ENCODE assay signal across 1 cellular context in the genomic region with DNA sequence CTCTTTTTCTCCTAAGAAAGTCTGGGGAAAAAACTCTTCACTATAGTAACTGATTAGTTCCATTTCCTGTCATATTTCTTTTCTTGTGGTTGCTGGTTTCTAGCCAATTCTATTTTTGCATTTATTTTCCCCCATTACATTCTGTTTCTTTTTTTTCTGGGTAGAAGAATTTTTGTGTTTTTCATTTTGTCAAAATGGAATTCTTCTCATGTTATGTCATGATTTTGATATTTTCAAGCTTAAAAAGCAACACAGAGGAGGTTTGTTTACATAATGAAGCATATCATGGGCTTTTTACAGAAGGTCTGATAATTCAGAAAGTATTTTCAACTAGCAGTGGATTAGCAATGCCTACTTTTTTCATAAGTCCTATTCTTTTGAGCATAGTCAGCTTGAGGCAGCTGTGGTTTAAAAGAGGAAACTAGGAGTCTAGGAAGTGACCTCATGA.
A peak's percentile ranks its signal among the peaks of the same experiment; 100 is the strongest.
TF ChIP-seq lines count a peak whose summit lies in the region.

No MANE protein-coding gene starts in this region.

TF ChIP-seq in GM12878, 131 proteins besides CTCF, POLR2A, EP300 and RAD21 (continued from another document and continues in another):
- TF ChIP-seq GATAD2B (conservative IDR thresholded peaks at IDR 0.05; ENCODE audit: low read depth), result no peak
- TF ChIP-seq, protein P1, sequence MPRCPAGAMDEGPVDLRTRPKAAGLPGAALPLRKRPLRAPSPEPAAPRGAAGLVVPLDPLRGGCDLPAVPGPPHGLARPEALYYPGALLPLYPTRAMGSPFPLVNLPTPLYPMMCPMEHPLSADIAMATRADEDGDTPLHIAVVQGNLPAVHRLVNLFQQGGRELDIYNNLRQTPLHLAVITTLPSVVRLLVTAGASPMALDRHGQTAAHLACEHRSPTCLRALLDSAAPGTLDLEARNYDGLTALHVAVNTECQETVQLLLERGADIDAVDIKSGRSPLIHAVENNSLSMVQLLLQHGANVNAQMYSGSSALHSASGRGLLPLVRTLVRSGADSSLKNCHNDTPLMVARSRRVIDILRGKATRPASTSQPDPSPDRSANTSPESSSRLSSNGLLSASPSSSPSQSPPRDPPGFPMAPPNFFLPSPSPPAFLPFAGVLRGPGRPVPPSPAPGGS (IDR thresholded peaks at IDR 0.05; ENCODE audit: borderline replicate concordance, insufficient read depth, low read depth, low read length, poor library complexity, severe bottlenecking), result no peak
- TF ChIP-seq HCFC1 (IDR thresholded peaks at IDR 0.05; ENCODE audit: low read length), result no peak
- TF ChIP-seq SUPT20H (IDR thresholded peaks at IDR 0.05; ENCODE audit: borderline replicate concordance, control insufficient read depth, low read depth, low read length), result no peak
- TF ChIP-seq EZH2 (IDR thresholded peaks at IDR 0.05; ENCODE audit: borderline replicate concordance, control insufficient read depth, low read depth, low read length), result no peak
- TF ChIP-seq MYB (IDR thresholded peaks at IDR 0.05; ENCODE audit: borderline replicate concordance, low read depth, low read length), result no peak
- no peak for TF ChIP-seq EED (IDR thresholded peaks at IDR 0.05; ENCODE audit: low read depth)
- TF ChIP-seq NFYA (IDR thresholded peaks at IDR 0.05; ENCODE audit: borderline replicate concordance, low read depth, low read length), result no peak
- no peak for TF ChIP-seq ZNF274 (IDR thresholded peaks at IDR 0.05; ENCODE audit: insufficient read depth, insufficient read length)
- TF ChIP-seq, protein P2, sequence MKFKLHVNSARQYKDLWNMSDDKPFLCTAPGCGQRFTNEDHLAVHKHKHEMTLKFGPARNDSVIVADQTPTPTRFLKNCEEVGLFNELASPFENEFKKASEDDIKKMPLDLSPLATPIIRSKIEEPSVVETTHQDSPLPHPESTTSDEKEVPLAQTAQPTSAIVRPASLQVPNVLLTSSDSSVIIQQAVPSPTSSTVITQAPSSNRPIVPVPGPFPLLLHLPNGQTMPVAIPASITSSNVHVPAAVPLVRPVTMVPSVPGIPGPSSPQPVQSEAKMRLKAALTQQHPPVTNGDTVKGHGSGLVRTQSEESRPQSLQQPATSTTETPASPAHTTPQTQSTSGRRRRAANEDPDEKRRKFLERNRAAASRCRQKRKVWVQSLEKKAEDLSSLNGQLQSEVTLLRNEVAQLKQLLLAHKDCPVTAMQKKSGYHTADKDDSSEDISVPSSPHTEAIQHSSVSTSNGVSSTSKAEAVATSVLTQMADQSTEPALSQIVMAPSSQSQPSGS (IDR thresholded peaks at IDR 0.05; ENCODE audit: low read length), result peak; percentile 27; the same call in 1 of the 2 replicates
- TF ChIP-seq SRF (IDR thresholded peaks at IDR 0.05; ENCODE audit: low read depth in 2 of 2, low read length in 2 of 2), result no peak
- TF ChIP-seq WRNIP1 (IDR thresholded peaks at IDR 0.05; ENCODE audit: borderline replicate concordance, low read depth, low read length), result no peak
- TF ChIP-seq TARDBP (IDR thresholded peaks at IDR 0.05; ENCODE audit: borderline replicate concordance), result no peak
- no peak for TF ChIP-seq LARP7 (IDR thresholded peaks at IDR 0.05)
- TF ChIP-seq PAX8 (IDR thresholded peaks at IDR 0.05), result no peak
- TF ChIP-seq, protein P3, sequence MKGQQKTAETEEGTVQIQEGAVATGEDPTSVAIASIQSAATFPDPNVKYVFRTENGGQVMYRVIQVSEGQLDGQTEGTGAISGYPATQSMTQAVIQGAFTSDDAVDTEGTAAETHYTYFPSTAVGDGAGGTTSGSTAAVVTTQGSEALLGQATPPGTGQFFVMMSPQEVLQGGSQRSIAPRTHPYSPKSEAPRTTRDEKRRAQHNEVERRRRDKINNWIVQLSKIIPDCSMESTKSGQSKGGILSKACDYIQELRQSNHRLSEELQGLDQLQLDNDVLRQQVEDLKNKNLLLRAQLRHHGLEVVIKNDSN (IDR thresholded peaks at IDR 0.05; ENCODE audit: borderline replicate concordance, extremely low read length, insufficient read depth, low read depth, low read length), result no peak
- no peak for TF ChIP-seq PAX5 (IDR thresholded peaks at IDR 0.05; ENCODE audit: borderline replicate concordance, low read depth, low read length)
- TF ChIP-seq, protein P4, sequence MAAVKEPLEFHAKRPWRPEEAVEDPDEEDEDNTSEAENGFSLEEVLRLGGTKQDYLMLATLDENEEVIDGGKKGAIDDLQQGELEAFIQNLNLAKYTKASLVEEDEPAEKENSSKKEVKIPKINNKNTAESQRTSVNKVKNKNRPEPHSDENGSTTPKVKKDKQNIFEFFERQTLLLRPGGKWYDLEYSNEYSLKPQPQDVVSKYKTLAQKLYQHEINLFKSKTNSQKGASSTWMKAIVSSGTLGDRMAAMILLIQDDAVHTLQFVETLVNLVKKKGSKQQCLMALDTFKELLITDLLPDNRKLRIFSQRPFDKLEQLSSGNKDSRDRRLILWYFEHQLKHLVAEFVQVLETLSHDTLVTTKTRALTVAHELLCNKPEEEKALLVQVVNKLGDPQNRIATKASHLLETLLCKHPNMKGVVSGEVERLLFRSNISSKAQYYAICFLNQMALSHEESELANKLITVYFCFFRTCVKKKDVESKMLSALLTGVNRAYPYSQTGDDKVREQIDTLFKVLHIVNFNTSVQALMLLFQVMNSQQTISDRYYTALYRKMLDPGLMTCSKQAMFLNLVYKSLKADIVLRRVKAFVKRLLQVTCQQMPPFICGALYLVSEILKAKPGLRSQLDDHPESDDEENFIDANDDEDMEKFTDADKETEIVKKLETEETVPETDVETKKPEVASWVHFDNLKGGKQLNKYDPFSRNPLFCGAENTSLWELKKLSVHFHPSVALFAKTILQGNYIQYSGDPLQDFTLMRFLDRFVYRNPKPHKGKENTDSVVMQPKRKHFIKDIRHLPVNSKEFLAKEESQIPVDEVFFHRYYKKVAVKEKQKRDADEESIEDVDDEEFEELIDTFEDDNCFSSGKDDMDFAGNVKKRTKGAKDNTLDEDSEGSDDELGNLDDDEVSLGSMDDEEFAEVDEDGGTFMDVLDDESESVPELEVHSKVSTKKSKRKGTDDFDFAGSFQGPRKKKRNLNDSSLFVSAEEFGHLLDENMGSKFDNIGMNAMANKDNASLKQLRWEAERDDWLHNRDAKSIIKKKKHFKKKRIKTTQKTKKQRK (IDR thresholded peaks at IDR 0.05; ENCODE audit: low read depth, low read length), result no peak
- TF ChIP-seq SIN3A (IDR thresholded peaks at IDR 0.05; ENCODE audit: low read depth, low read length), result no peak
- no peak for TF ChIP-seq CBFB (IDR thresholded peaks at IDR 0.05; ENCODE audit: low read depth)
- 0 out of 2 replicates have a peak, but pooled peaks have one; percentile 12 for TF ChIP-seq ATF7 (IDR thresholded peaks at IDR 0.05; ENCODE audit: low read depth)
- no peak for TF ChIP-seq CREM (IDR thresholded peaks at IDR 0.05; ENCODE audit: low read depth)
- no peak for TF ChIP-seq RAD51 (IDR thresholded peaks at IDR 0.05)
- no peak for TF ChIP-seq YY1 (IDR thresholded peaks at IDR 0.05; ENCODE audit: low read depth, low read length)
- TF ChIP-seq, protein P5, sequence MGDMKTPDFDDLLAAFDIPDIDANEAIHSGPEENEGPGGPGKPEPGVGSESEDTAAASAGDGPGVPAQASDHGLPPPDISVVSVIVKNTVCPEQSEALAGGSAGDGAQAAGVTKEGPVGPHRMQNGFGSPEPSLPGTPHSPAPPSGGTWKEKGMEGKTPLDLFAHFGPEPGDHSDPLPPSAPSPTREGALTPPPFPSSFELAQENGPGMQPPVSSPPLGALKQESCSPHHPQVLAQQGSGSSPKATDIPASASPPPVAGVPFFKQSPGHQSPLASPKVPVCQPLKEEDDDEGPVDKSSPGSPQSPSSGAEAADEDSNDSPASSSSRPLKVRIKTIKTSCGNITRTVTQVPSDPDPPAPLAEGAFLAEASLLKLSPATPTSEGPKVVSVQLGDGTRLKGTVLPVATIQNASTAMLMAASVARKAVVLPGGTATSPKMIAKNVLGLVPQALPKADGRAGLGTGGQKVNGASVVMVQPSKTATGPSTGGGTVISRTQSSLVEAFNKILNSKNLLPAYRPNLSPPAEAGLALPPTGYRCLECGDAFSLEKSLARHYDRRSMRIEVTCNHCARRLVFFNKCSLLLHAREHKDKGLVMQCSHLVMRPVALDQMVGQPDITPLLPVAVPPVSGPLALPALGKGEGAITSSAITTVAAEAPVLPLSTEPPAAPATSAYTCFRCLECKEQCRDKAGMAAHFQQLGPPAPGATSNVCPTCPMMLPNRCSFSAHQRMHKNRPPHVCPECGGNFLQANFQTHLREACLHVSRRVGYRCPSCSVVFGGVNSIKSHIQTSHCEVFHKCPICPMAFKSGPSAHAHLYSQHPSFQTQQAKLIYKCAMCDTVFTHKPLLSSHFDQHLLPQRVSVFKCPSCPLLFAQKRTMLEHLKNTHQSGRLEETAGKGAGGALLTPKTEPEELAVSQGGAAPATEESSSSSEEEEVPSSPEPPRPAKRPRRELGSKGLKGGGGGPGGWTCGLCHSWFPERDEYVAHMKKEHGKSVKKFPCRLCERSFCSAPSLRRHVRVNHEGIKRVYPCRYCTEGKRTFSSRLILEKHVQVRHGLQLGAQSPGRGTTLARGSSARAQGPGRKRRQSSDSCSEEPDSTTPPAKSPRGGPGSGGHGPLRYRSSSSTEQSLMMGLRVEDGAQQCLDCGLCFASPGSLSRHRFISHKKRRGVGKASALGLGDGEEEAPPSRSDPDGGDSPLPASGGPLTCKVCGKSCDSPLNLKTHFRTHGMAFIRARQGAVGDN (IDR thresholded peaks at IDR 0.05), result no peak
- TF ChIP-seq SREBF1 (IDR thresholded peaks at IDR 0.05; ENCODE audit: low read length), result no peak
- no peak for TF ChIP-seq RB1 (IDR thresholded peaks at IDR 0.05; ENCODE audit: borderline replicate concordance)
- TF ChIP-seq, protein P6, sequence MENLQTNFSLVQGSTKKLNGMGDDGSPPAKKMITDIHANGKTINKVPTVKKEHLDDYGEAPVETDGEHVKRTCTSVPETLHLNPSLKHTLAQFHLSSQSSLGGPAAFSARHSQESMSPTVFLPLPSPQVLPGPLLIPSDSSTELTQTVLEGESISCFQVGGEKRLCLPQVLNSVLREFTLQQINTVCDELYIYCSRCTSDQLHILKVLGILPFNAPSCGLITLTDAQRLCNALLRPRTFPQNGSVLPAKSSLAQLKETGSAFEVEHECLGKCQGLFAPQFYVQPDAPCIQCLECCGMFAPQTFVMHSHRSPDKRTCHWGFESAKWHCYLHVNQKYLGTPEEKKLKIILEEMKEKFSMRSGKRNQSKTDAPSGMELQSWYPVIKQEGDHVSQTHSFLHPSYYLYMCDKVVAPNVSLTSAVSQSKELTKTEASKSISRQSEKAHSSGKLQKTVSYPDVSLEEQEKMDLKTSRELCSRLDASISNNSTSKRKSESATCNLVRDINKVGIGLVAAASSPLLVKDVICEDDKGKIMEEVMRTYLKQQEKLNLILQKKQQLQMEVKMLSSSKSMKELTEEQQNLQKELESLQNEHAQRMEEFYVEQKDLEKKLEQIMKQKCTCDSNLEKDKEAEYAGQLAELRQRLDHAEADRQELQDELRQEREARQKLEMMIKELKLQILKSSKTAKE (IDR thresholded peaks at IDR 0.05; ENCODE audit: low read depth, poor library complexity, severe bottlenecking), result no peak
- no peak for TF ChIP-seq CHD4 (IDR thresholded peaks at IDR 0.05)
- TF ChIP-seq, protein P7, sequence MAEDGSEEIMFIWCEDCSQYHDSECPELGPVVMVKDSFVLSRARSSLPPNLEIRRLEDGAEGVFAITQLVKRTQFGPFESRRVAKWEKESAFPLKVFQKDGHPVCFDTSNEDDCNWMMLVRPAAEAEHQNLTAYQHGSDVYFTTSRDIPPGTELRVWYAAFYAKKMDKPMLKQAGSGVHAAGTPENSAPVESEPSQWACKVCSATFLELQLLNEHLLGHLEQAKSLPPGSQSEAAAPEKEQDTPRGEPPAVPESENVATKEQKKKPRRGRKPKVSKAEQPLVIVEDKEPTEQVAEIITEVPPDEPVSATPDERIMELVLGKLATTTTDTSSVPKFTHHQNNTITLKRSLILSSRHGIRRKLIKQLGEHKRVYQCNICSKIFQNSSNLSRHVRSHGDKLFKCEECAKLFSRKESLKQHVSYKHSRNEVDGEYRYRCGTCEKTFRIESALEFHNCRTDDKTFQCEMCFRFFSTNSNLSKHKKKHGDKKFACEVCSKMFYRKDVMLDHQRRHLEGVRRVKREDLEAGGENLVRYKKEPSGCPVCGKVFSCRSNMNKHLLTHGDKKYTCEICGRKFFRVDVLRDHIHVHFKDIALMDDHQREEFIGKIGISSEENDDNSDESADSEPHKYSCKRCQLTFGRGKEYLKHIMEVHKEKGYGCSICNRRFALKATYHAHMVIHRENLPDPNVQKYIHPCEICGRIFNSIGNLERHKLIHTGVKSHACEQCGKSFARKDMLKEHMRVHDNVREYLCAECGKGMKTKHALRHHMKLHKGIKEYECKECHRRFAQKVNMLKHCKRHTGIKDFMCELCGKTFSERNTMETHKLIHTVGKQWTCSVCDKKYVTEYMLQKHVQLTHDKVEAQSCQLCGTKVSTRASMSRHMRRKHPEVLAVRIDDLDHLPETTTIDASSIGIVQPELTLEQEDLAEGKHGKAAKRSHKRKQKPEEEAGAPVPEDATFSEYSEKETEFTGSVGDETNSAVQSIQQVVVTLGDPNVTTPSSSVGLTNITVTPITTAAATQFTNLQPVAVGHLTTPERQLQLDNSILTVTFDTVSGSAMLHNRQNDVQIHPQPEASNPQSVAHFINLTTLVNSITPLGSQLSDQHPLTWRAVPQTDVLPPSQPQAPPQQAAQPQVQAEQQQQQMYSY (CRISPR knock-in tag; IDR thresholded peaks at IDR 0.05), result no peak
- TF ChIP-seq TCF7 (IDR thresholded peaks at IDR 0.05; ENCODE audit: borderline replicate concordance), result peak; percentile 85
- TF ChIP-seq MTA3 (IDR thresholded peaks at IDR 0.05; ENCODE audit: borderline replicate concordance, low read length), result no peak
- TF ChIP-seq, protein P8, sequence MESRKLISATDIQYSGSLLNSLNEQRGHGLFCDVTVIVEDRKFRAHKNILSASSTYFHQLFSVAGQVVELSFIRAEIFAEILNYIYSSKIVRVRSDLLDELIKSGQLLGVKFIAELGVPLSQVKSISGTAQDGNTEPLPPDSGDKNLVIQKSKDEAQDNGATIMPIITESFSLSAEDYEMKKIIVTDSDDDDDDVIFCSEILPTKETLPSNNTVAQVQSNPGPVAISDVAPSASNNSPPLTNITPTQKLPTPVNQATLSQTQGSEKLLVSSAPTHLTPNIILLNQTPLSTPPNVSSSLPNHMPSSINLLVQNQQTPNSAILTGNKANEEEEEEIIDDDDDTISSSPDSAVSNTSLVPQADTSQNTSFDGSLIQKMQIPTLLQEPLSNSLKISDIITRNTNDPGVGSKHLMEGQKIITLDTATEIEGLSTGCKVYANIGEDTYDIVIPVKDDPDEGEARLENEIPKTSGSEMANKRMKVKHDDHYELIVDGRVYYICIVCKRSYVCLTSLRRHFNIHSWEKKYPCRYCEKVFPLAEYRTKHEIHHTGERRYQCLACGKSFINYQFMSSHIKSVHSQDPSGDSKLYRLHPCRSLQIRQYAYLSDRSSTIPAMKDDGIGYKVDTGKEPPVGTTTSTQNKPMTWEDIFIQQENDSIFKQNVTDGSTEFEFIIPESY (IDR thresholded peaks at IDR 0.05), result no peak
- TF ChIP-seq, protein P9, sequence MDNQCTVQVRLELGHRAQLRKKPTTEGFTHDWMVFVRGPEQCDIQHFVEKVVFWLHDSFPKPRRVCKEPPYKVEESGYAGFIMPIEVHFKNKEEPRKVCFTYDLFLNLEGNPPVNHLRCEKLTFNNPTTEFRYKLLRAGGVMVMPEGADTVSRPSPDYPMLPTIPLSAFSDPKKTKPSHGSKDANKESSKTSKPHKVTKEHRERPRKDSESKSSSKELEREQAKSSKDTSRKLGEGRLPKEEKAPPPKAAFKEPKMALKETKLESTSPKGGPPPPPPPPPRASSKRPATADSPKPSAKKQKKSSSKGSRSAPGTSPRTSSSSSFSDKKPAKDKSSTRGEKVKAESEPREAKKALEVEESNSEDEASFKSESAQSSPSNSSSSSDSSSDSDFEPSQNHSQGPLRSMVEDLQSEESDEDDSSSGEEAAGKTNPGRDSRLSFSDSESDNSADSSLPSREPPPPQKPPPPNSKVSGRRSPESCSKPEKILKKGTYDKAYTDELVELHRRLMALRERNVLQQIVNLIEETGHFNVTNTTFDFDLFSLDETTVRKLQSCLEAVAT (IDR thresholded peaks at IDR 0.05), result no peak
- no peak for TF ChIP-seq MXI1 (IDR thresholded peaks at IDR 0.05; ENCODE audit: low read depth, low read length)
- TF ChIP-seq MTA2 (IDR thresholded peaks at IDR 0.05; ENCODE audit: low read depth), result no peak
